In genomic region chr3:197002701-197003454, GRCh38 we compare ENCODE assay signal across 8 cellular contexts. TPM values are rescaled to one million over a fixed set of nuclear protein-coding genes. Genes with fewer than 3 reads are reported as not detected.
DNase-seq lines count a peak whose midpoint lies in the region; ATAC-seq, FAIRE-seq and TF ChIP-seq lines count a peak whose summit lies in the region.

No MANE protein-coding gene starts in this region.

- no peak overlapping the region for H3K9ac ChIP-seq in HepG2 (ENCODE audit: insufficient read depth, low read depth, low read length)

- peak; percentile 68 for TF ChIP-seq RAD21 in HepG2 (CRISPR knock-in tag; IDR thresholded peaks at IDR 0.05)

- CTCF ChIA-PET in A673 (lab: Charles Lee) (interaction anchor here (1.2 kb wide), 1 partner anchor 27 kb away, joined by 4 read pairs; the partner anchor contains the start of gene MELTF), HepG2 (lab: Yijun Ruan, JAX; ENCODE audit: low intra/inter-chr PET ratio, low total read pairs) (interaction anchor here (1.5 kb wide), 2 partner anchors 15 to 27 kb away, joined by 3 to 5 read pairs; partner anchors contain the start of gene MELTF)

- H3K4me3 ChIP-seq in A673 (ENCODE audit: low read depth, low read length, poor library complexity, severe bottlenecking): peak overlapping the region; percentile 60
- H3K4me3 ChIP-seq in coronary artery: peak overlapping the region; percentile 84
- peak overlapping the region in 1 of 3 experiments; percentile 52; a peak in 3 of 6 replicates for H3K4me3 ChIP-seq in HepG2 (replicated peaks in 1 of 3; ENCODE audit: insufficient read depth in 1 of 3, low read depth in 2 of 3, low read length in 3 of 3)

- peak; percentile 74 for ATAC-seq in GM18502 (IDR thresholded peaks at IDR 0.05; ENCODE audit: poor library complexity, unreplicated experiment)
- peak; percentile 51 for ATAC-seq in HG02943 (IDR thresholded peaks at IDR 0.05; ENCODE audit: low read depth, unreplicated experiment)
- ATAC-seq in HepG2: peak; percentile 52

- no peak overlapping the region for H3K4me2 ChIP-seq in HepG2 (ENCODE audit: low read depth, low read length)

- H3K36me3 ChIP-seq in A673 (ENCODE audit: insufficient read depth, low read length, poor library complexity, severe bottlenecking) (no peaks in the 10 kb centered on the region), HepG2 (replicated peaks in 1 of 2; ENCODE audit: control insufficient read depth in 1 of 2, insufficient read depth in 2 of 2, low read length in 2 of 2) (no peaks in the 10 kb centered on the region)

- peaks cover 22% of the 10 kb centered on the region for H3K4me1 ChIP-seq in A673 (ENCODE audit: insufficient read depth, low read length, poor library complexity, severe bottlenecking)
- H3K4me1 ChIP-seq in HepG2 (ENCODE audit: insufficient read depth, low read length): peaks cover 33% of the 10 kb centered on the region

- DNase-seq in A673 (ENCODE audit: low spot score) (peak; percentile 88), NCI-H2107 (lab: John Stamatoyannopoulos, UW) (peak; percentile 98), coronary artery (ENCODE audit: low spot score) (no peak), HepG2 (ENCODE audit: low spot score) (peak; percentile 30)
- peak; percentile 85 for DNase-seq in activated CD4-positive, alpha-beta T cell treated with anti-CD3 and anti-CD28 coated beads for 48 hours
- peak; percentile 78 for DNase-seq in stimulated activated CD4-positive, alpha-beta T cell treated with anti-CD3 and anti-CD28 coated beads, Interleukin-4, amount 100 ng/mL, for 24 hours

- H3K27me3 ChIP-seq in A673 (replicated peaks; ENCODE audit: insufficient read depth, low read depth, low read length, poor library complexity) (no peaks in the 10 kb centered on the region), HepG2 (ENCODE audit: control insufficient read depth in 1 of 2, insufficient read depth in 2 of 2, low read length in 2 of 2) (no peaks in the 10 kb centered on the region)

- no TSS peak for BruUV-seq in A673 (replicated peaks; lab: Mats Ljungman, UMichigan)
- no TSS peak for BruUV-seq in HepG2 (replicated peaks; lab: Mats Ljungman, UMichigan)

- TF ChIP-seq CTCF in A673 (conservative IDR thresholded peaks at IDR 0.05; ENCODE audit: low read depth, low read length) (peak; percentile 52; the same call in 1 of the 2 replicates), coronary artery (IDR thresholded peaks at IDR 0.05) (peak; percentile 87), HepG2 (CRISPR knock-in tag; IDR thresholded peaks at IDR 0.05) (peak; percentile 60)

- intact Hi-C loops in A673 (cut with micrococcal nuclease; ENCODE audit: unreplicated experiment) (loop anchor here (10.0 kb wide), 1 partner anchor 512 kb away; no protein-coding TSS in a partner anchor), HepG2 (cut with micrococcal nuclease; ENCODE audit: unreplicated experiment) (no loop called here)

- POLR2A ChIA-PET in A673 (lab: Charles Lee; ENCODE audit: low non-redundant PET): interaction anchor here (0.6 kb wide), 2 partner anchors 15 to 612 kb away, joined by 5 read pairs; no protein-coding TSS in a partner anchor
- POLR2A ChIA-PET in HepG2 (lab: Yijun Ruan, JAX): interaction anchor here (2.0 kb wide), 1 partner anchor 27 kb away, joined by 9 read pairs; the partner anchor contains the start of gene MELTF

- in situ Hi-C loops in HepG2 (cut with HindIII; ENCODE audit: extremely low pct_ligation_motif_present, low pct_unique_long_range_greater_than_20kb): no loop called here

- 83% methylated on average over 81 of the region's 113 CpGs for WGBS in HepG2 (ENCODE audit: low lambda C conversion rate)

- H4K20me1 ChIP-seq in HepG2 (ENCODE audit: insufficient read depth, low read length): no peaks in the 10 kb centered on the region

- no peaks in the 10 kb centered on the region for H3K79me2 ChIP-seq in HepG2 (ENCODE audit: insufficient read depth, low read length)

- H2AFZ ChIP-seq in HepG2 (ENCODE audit: low read length): no peak overlapping the region

- TF ChIP-seq EP300 in HepG2 (IDR thresholded peaks at IDR 0.05; ENCODE audit: low read depth in 2 of 2, low read length in 2 of 2) (no peak), HepG2 (CRISPR knock-in tag; IDR thresholded peaks at IDR 0.05; ENCODE audit: borderline replicate concordance) (no peak)

- H3K27ac ChIP-seq in A673 (ENCODE audit: low read depth, low read length, poor library complexity, severe bottlenecking) (peak overlapping the region; percentile 82), coronary artery (peak overlapping the region; percentile 69 to 91), HepG2 (ENCODE audit: extremely low read length, insufficient read depth, low read length) (no peak overlapping the region)

- no peak for TF ChIP-seq POLR2A in HepG2 (IDR thresholded peaks at IDR 0.05; ENCODE audit: insufficient read depth in 1 of 2, low read depth in 2 of 2, low read length in 2 of 2)

- no peak for FAIRE-seq in HepG2 (lab: Jason Lieb, UNC)

- no peaks in the 10 kb centered on the region for H3K9me3 ChIP-seq in A673 (ENCODE audit: low read depth, low read length, poor library complexity, severe bottlenecking)
- no peaks in the 10 kb centered on the region for H3K9me3 ChIP-seq in HepG2 (ENCODE audit: low read length)

TF ChIP-seq in HepG2, 621 proteins besides CTCF, POLR2A, EP300 and RAD21 (continues in another document):
- no peak for TF ChIP-seq ZBTB38 (CRISPR knock-in tag; IDR thresholded peaks at IDR 0.05)
- peak; percentile 46 for TF ChIP-seq STAG1 (CRISPR knock-in tag; IDR thresholded peaks at IDR 0.05)
- no peak for TF ChIP-seq ELF1 (CRISPR knock-in tag; IDR thresholded peaks at IDR 0.05)
- TF ChIP-seq, protein P1, sequence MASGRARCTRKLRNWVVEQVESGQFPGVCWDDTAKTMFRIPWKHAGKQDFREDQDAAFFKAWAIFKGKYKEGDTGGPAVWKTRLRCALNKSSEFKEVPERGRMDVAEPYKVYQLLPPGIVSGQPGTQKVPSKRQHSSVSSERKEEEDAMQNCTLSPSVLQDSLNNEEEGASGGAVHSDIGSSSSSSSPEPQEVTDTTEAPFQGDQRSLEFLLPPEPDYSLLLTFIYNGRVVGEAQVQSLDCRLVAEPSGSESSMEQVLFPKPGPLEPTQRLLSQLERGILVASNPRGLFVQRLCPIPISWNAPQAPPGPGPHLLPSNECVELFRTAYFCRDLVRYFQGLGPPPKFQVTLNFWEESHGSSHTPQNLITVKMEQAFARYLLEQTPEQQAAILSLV (CRISPR knock-in tag; IDR thresholded peaks at IDR 0.05; ENCODE audit: borderline replicate concordance): no peak
- no peak for TF ChIP-seq MAZ (IDR thresholded peaks at IDR 0.05; ENCODE audit: borderline replicate concordance, low read depth, low read length)
- peak; percentile 31; the same call in 1 of the 2 replicates for TF ChIP-seq MAZ (CRISPR knock-in tag; IDR thresholded peaks at IDR 0.05; ENCODE audit: low read depth)
- 0 out of 2 replicates have a peak, but pooled peaks have one; percentile 40 for TF ChIP-seq SALL2 (CRISPR knock-in tag; IDR thresholded peaks at IDR 0.05)

RNA-seq across cellular contexts. Expression of gene MELTF, which starts 26.7 kb away (rescaled TPM):
- total RNA-seq in A673 (2021) (2.6 and 4.3 TPM in 2 replicates), HepG2 (2016; rRNA removed; fragmentation: Illumina TruSeq; extraction: Trizol) (0.97 and 3.2 TPM in 2 replicates)
- 1.2 and 1.3 TPM in 2 replicates for total RNA-seq in HepG2 (2016; cell fraction: cytosol; rRNA removed; fragmentation: Illumina TruSeq; extraction: Trizol; ENCODE audit: low read depth)
- 1.4 and 3.7 TPM in 2 replicates for total RNA-seq in HepG2 (2016; cell fraction: insoluble cytoplasmic fraction; rRNA removed; fragmentation: Illumina TruSeq; extraction: Trizol)
- 0.99 and 1.4 TPM in 2 replicates for total RNA-seq in HepG2 (2016; cell fraction: membrane; rRNA removed; fragmentation: Illumina TruSeq; extraction: Trizol)
- total RNA-seq in HepG2 (2016; cell fraction: nucleus; rRNA removed; fragmentation: Illumina TruSeq; extraction: Trizol): 3.9 and 5.1 TPM in 2 replicates
- polyA plus RNA-seq in HepG2 (2011; rRNA removed): 7.5 and 11.9 TPM in 2 replicates
- polyA plus RNA-seq in HepG2 (2011; cell fraction: cytosol; rRNA removed): 7.7 TPM in 2 replicates
- polyA plus RNA-seq in HepG2 (2011; cell fraction: nucleus; rRNA removed): 46.8 and 48.0 TPM in 2 replicates
- 14.6 and 19.2 TPM in 2 replicates for polyA plus RNA-seq in HepG2 (2012)
- 0.49 and 0.59 TPM in 2 replicates for polyA plus RNA-seq in HepG2 (2016; cell fraction: cytosol; fragmentation: Illumina TruSeq; extraction: Trizol; ENCODE audit: low read depth)
- polyA plus RNA-seq in HepG2 (2016; cell fraction: insoluble cytoplasmic fraction; fragmentation: Illumina TruSeq; extraction: Trizol; ENCODE audit: low read depth): 1.5 and 2.3 TPM in 2 replicates
- polyA plus RNA-seq in HepG2 (2016; cell fraction: membrane; fragmentation: Illumina TruSeq; extraction: Trizol; ENCODE audit: low read depth): 0.74 and 1.1 TPM in 2 replicates
- 6.7 and 9.2 TPM in 2 replicates for polyA plus RNA-seq in HepG2 (2016; cell fraction: nucleus; fragmentation: Illumina TruSeq; extraction: Trizol; ENCODE audit: insufficient read depth, low read depth)
- polyA minus RNA-seq in HepG2 (2011; rRNA and poly(A)+ RNA removed; ENCODE audit: low replicate concordance): 4.9 and 17.9 TPM in 2 replicates
- 7.8 and 11.0 TPM in 2 replicates for polyA minus RNA-seq in HepG2 (2011; cell fraction: cytosol; rRNA and poly(A)+ RNA removed)
- 14.8 and 17.5 TPM in 2 replicates for polyA minus RNA-seq in HepG2 (2011; cell fraction: nucleus; rRNA and poly(A)+ RNA removed)

RNA-seq across cellular contexts. Expression of gene PIGZ, which starts 34.2 kb away (rescaled TPM):
- total RNA-seq in A673 (2021) (0.68 and 0.69 TPM in 2 replicates), HepG2 (2016; rRNA removed; fragmentation: Illumina TruSeq; extraction: Trizol) (2.2 and 4.7 TPM in 2 replicates)
- 4.8 and 7.9 TPM in 2 replicates for total RNA-seq in HepG2 (2016; cell fraction: cytosol; rRNA removed; fragmentation: Illumina TruSeq; extraction: Trizol; ENCODE audit: low read depth)
- total RNA-seq in HepG2 (2016; cell fraction: insoluble cytoplasmic fraction; rRNA removed; fragmentation: Illumina TruSeq; extraction: Trizol): 1.9 and 4.8 TPM in 2 replicates
- 3.9 and 5.7 TPM in 2 replicates for total RNA-seq in HepG2 (2016; cell fraction: membrane; rRNA removed; fragmentation: Illumina TruSeq; extraction: Trizol)
- total RNA-seq in HepG2 (2016; cell fraction: nucleus; rRNA removed; fragmentation: Illumina TruSeq; extraction: Trizol): 3.7 and 5.7 TPM in 2 replicates
- 60.5 and 75.7 TPM in 2 replicates for polyA plus RNA-seq in HepG2 (2011; rRNA removed)
- 43.3 TPM in 2 replicates for polyA plus RNA-seq in HepG2 (2011; cell fraction: cytosol; rRNA removed)
- 156 and 196 TPM in 2 replicates for polyA plus RNA-seq in HepG2 (2011; cell fraction: nucleus; rRNA removed)
- polyA plus RNA-seq in HepG2 (2012): 56.2 and 56.6 TPM in 2 replicates
- 6.6 and 6.7 TPM in 2 replicates for polyA plus RNA-seq in HepG2 (2016; cell fraction: cytosol; fragmentation: Illumina TruSeq; extraction: Trizol; ENCODE audit: low read depth)
- polyA plus RNA-seq in HepG2 (2016; cell fraction: insoluble cytoplasmic fraction; fragmentation: Illumina TruSeq; extraction: Trizol; ENCODE audit: low read depth): 3.7 and 4.6 TPM in 2 replicates
- polyA plus RNA-seq in HepG2 (2016; cell fraction: membrane; fragmentation: Illumina TruSeq; extraction: Trizol; ENCODE audit: low read depth): 5.4 and 6.6 TPM in 2 replicates
- polyA plus RNA-seq in HepG2 (2016; cell fraction: nucleus; fragmentation: Illumina TruSeq; extraction: Trizol; ENCODE audit: insufficient read depth, low read depth): 16.4 and 17.2 TPM in 2 replicates
- 0.58 and 57.9 TPM in 2 replicates for polyA minus RNA-seq in HepG2 (2011; rRNA and poly(A)+ RNA removed; ENCODE audit: low replicate concordance)
- 15.7 and 18.4 TPM in 2 replicates for polyA minus RNA-seq in HepG2 (2011; cell fraction: cytosol; rRNA and poly(A)+ RNA removed)
- polyA minus RNA-seq in HepG2 (2011; cell fraction: nucleus; rRNA and poly(A)+ RNA removed): 38.0 and 53.5 TPM in 2 replicates
